In the genomic region with DNA sequence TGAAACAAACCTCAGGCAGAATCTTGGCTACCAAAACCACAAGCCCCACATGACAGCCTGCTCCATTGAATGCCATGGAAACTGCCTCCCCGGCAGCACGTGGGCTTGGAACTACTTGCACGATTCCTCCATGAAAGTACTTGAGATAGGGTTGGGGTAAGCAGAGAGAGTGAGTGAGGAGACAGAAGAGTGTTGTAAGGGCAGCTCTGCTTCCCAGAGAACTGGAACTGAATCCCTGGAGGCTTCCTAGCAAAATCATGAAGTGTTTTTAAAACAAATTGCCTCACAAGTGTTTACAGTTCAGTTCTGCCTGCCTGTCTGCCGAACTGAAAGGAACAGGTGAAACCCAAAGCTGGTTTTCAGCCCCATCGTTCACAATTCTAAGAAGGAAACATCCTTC, we compare ENCODE assay signal across 17 cellular contexts. TPM values are rescaled to one million over a fixed set of nuclear protein-coding genes. Genes with fewer than 3 reads are reported as not detected.
DNase-seq lines count a peak whose midpoint lies in the region; ATAC-seq and TF ChIP-seq lines count a peak whose summit lies in the region.
"Had no signal": no experiment of that assay in that cellular context is flagged by ENCODE, and none has a peak within 500 bp of the region (broad histone marks: within the 10 kb centered on the region; RNA-seq: fewer than 3 reads in every experiment).

No MANE protein-coding gene starts in this region.

- no peak for TF ChIP-seq CTCF in thyroid gland (IDR thresholded peaks at IDR 0.05)
- no peak for TF ChIP-seq CTCF in osteocyte (IDR thresholded peaks at IDR 0.05)
- TF ChIP-seq CTCF in WERI-Rb-1 (IDR thresholded peaks at IDR 0.05; ENCODE audit: low read depth, low read length), result no peak

- intact Hi-C loops in thyroid gland (cut with DNase I), result no loop called here

- no peaks in the 10 kb centered on the region for H3K36me3 Mint-ChIP-seq in activated T-cell treated with anti-CD3 and anti-CD28 coated beads, Interleukin-2, amount 50 U/mL, for 72 hours (ENCODE audit: insufficient read depth in 2 of 2)
- no peaks in the 10 kb centered on the region for H3K36me3 Mint-ChIP-seq in activated T-cell treated with anti-CD3 and anti-CD28 coated beads, Interleukin-2, amount 50 U/mL, for 24 hours (ENCODE audit: low read depth)
- H3K36me3 Mint-ChIP-seq in osteocyte (ENCODE audit: unreplicated experiment), result no peaks in the 10 kb centered on the region

- H3K4me1 ChIP-seq in SJCRH30 (peaks cover 12% of the 10 kb centered on the region; the same call in 1 of the 2 replicates), thyroid gland (peaks cover 32 to 40% of the 10 kb centered on the region in 2 donors)

- H3K4me3 ChIP-seq in SJCRH30, result peak overlapping the region; percentile 28
- H3K4me3 ChIP-seq in thyroid gland (replicated peaks in 1 of 3), result no peak overlapping the region
- H3K4me3 ChIP-seq in WERI-Rb-1 (ENCODE audit: low read depth, low read length), result no peak overlapping the region
- H3K4me3 ChIP-seq: heart left ventricle, SJSA1, upper lobe of right lung had no signal

- no peak for DNase-seq in activated T-cell treated with anti-CD3 and anti-CD28 coated beads, Interleukin-2, amount 50 U/mL, for 72 hours
- no peak for DNase-seq in activated T-cell treated with anti-CD3 and anti-CD28 coated beads, Interleukin-2, amount 50 U/mL, for 24 hours
- peak; percentile 23 to 46 for DNase-seq in SJCRH30
- DNase-seq in medulla oblongata (ENCODE audit: extremely low spot score), result peak; percentile 31
- DNase-seq in thyroid gland, result peak; percentile 52 to 62
- DNase-seq in SHP77 (lab: John Stamatoyannopoulos, UW), result no peak
- no peak for DNase-seq in osteocyte (ENCODE audit: extremely low spot score, unreplicated experiment)
- DNase-seq in WERI-Rb-1, result no peak
- DNase-seq: activated naive CD4-positive, alpha-beta T cell; heart left ventricle; left ventricle myocardium superior; upper lobe of right lung had no signal

- WGBS in thyroid gland, 2 donors, result 17 to 24% methylated on average over 5 of the region's 5 CpGs

- H3K4me1 Mint-ChIP-seq in activated T-cell treated with anti-CD3 and anti-CD28 coated beads, Interleukin-2, amount 50 U/mL, for 72 hours (ENCODE audit: low read depth), result peaks cover 14% of the 10 kb centered on the region
- peaks cover 12% of the 10 kb centered on the region for H3K4me1 Mint-ChIP-seq in activated T-cell treated with anti-CD3 and anti-CD28 coated beads, Interleukin-2, amount 50 U/mL, for 24 hours (ENCODE audit: low read depth)
- peaks cover 12% of the 10 kb centered on the region for H3K4me1 Mint-ChIP-seq in osteocyte (ENCODE audit: unreplicated experiment)

- H3K4me3 Mint-ChIP-seq in activated T-cell treated with anti-CD3 and anti-CD28 coated beads, Interleukin-2, amount 50 U/mL, for 72 hours, result peak overlapping the region; percentile 13 to 34
- H3K4me3 Mint-ChIP-seq in activated T-cell treated with anti-CD3 and anti-CD28 coated beads, Interleukin-2, amount 50 U/mL, for 24 hours, result no peak overlapping the region
- H3K4me3 Mint-ChIP-seq in osteocyte (ENCODE audit: unreplicated experiment), result no peak overlapping the region
- H3K4me3 Mint-ChIP-seq: nephron had no signal

- peak overlapping the region; percentile 69 for H3K27ac Mint-ChIP-seq in activated T-cell treated with anti-CD3 and anti-CD28 coated beads, Interleukin-2, amount 50 U/mL, for 72 hours
- H3K27ac Mint-ChIP-seq in activated T-cell treated with anti-CD3 and anti-CD28 coated beads, Interleukin-2, amount 50 U/mL, for 24 hours, result no peak overlapping the region
- H3K27ac Mint-ChIP-seq in osteocyte (ENCODE audit: unreplicated experiment), result no peak overlapping the region
- H3K27ac Mint-ChIP-seq: nephron had no signal

- peaks cover 0 to 2% of the 10 kb centered on the region in 2 donors for H3K9me3 Mint-ChIP-seq in activated T-cell treated with anti-CD3 and anti-CD28 coated beads, Interleukin-2, amount 50 U/mL, for 72 hours
- H3K9me3 Mint-ChIP-seq in activated T-cell treated with anti-CD3 and anti-CD28 coated beads, Interleukin-2, amount 50 U/mL, for 24 hours, result no peaks in the 10 kb centered on the region
- peaks cover 3% of the 10 kb centered on the region for H3K9me3 Mint-ChIP-seq in osteocyte (ENCODE audit: unreplicated experiment)
- H3K9me3 Mint-ChIP-seq: nephron had no signal

- H3K36me3 ChIP-seq in SJCRH30 (no peaks in the 10 kb centered on the region), thyroid gland (no peaks in the 10 kb centered on the region), WERI-Rb-1 (no peaks in the 10 kb centered on the region)
- H3K36me3 ChIP-seq: heart left ventricle, SJSA1, upper lobe of right lung had no signal

- peak in 1 of 2 donors; percentile 60 for TF ChIP-seq POLR2A in thyroid gland (IDR thresholded peaks at IDR 0.05)

- no peaks in the 10 kb centered on the region for H3K27me3 Mint-ChIP-seq in activated T-cell treated with anti-CD3 and anti-CD28 coated beads, Interleukin-2, amount 50 U/mL, for 72 hours (ENCODE audit: low read depth)
- H3K27me3 Mint-ChIP-seq in activated T-cell treated with anti-CD3 and anti-CD28 coated beads, Interleukin-2, amount 50 U/mL, for 24 hours, result no peaks in the 10 kb centered on the region
- no peaks in the 10 kb centered on the region for H3K27me3 Mint-ChIP-seq in osteocyte (ENCODE audit: unreplicated experiment)

- ATAC-seq in activated T-cell treated with anti-CD3 and anti-CD28 coated beads, Interleukin-2, amount 50 U/mL, for 72 hours (replicated peaks in 1 of 2), result no peak
- ATAC-seq: heart left ventricle, left ventricle myocardium superior, upper lobe of right lung had no signal

- H3K27me3 ChIP-seq in SJCRH30, result no peaks in the 10 kb centered on the region
- H3K27me3 ChIP-seq in thyroid gland, result no peaks in the 10 kb centered on the region
- no peaks in the 10 kb centered on the region for H3K27me3 ChIP-seq in WERI-Rb-1 (ENCODE audit: insufficient read depth, low read depth, severe bottlenecking)
- H3K27me3 ChIP-seq: heart left ventricle, SJSA1, upper lobe of right lung had no signal

- H3K9me3 ChIP-seq in SJCRH30 (replicated peaks) (no peaks in the 10 kb centered on the region), thyroid gland (no peaks in the 10 kb centered on the region), WERI-Rb-1 (ENCODE audit: severe bottlenecking) (no peaks in the 10 kb centered on the region)
- H3K9me3 ChIP-seq: heart left ventricle, SJSA1, upper lobe of right lung had no signal

- no peak overlapping the region for H3K27ac ChIP-seq in SJCRH30
- peak overlapping the region; percentile 83 to 88 (median 84) for H3K27ac ChIP-seq in thyroid gland
- no peak overlapping the region for H3K27ac ChIP-seq in WERI-Rb-1
- H3K27ac ChIP-seq: heart left ventricle, SJSA1, upper lobe of right lung had no signal

RNA-seq across cellular contexts. Expression of gene DNASE2B, which starts 35.3 kb away (rescaled TPM):
- not detected for total RNA-seq in activated T-cell treated with anti-CD3 and anti-CD28 coated beads, Interleukin-2, amount 50 U/mL, for 72 hours
- not detected in 2 replicates for total RNA-seq in SJCRH30 (2014; rRNA removed; shearing (Covaris generic))
- total RNA-seq in thyroid gland (under 1 TPM in 1 of 4 donors, not detected in 3; 0.88 TPM), osteocyte (not detected in 2 replicates)
- total RNA-seq: activated CD8-positive, alpha-beta memory T cell treated with anti-CD3 and anti-CD28 coated beads for 36 hours; bronchial epithelial cell; left ventricle myocardium superior; M059J; SJSA1 had no signal

Comparison
In these comparisons a context has a peak if more than half of its experiments do, and no peak if none do; other contexts are left out.
1. H3K4me3 Mint-ChIP-seq: peak in activated T-cell treated with anti-CD3 and anti-CD28 coated beads, Interleukin-2, amount 50 U/mL, for 72 hours (2 of 2); none in activated T-cell treated with anti-CD3 and anti-CD28 coated beads, Interleukin-2, amount 50 U/mL, for 24 hours (single experiment) and osteocyte (single experiment).
2. DNase-seq: peak in SJCRH30 (2 of 2), medulla oblongata (single experiment) and thyroid gland (2 of 2); none in activated T-cell treated with anti-CD3 and anti-CD28 coated beads, Interleukin-2, amount 50 U/mL, for 72 hours (0 of 2), activated T-cell treated with anti-CD3 and anti-CD28 coated beads, Interleukin-2, amount 50 U/mL, for 24 hours (single experiment), SHP77 (0 of 2), osteocyte (single experiment) and WERI-Rb-1 (single experiment).
3. H3K27ac ChIP-seq: peak in thyroid gland (3 of 3); none in SJCRH30 (single experiment) and WERI-Rb-1 (single experiment).